ENCODE assay signal across 23 cellular contexts in the genomic region with DNA sequence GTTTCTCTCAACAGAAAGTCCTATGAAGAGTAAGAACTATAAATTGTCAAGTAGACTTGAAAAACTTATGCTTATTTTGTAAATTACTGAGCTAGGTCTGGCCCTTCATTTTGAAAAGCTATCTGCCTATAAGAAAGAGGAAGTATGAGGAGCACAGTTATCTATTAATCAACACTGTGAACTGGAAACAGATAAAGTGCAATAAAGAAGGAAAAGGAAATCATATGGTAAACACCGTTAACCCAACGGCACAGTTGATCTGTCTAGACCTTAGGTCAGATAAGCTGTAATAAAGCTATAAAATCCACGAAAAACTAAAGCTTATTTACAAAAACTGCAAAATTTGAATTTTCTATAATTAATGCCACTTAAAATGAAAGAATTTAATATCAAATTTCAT.
A peak's percentile ranks its signal among the peaks of the same experiment; 100 is the strongest.
DNase-seq lines count a peak whose midpoint lies in the region; ATAC-seq and TF ChIP-seq lines count a peak whose summit lies in the region.
"Had no signal": no experiment of that assay in that cellular context is flagged by ENCODE, and none has a peak within 500 bp of the region (broad histone marks: within the 10 kb centered on the region; RNA-seq: fewer than 3 reads in every experiment).

No MANE protein-coding gene starts in this region.

- H3K4me1 ChIP-seq in left lung (no peaks in the 10 kb centered on the region), A673 (ENCODE audit: insufficient read depth, low read length, poor library complexity, severe bottlenecking) (no peaks in the 10 kb centered on the region)

- TF ChIP-seq CTCF in left lung (IDR thresholded peaks at IDR 0.05), result no peak
- TF ChIP-seq CTCF in A673 (conservative IDR thresholded peaks at IDR 0.05; ENCODE audit: low read depth, low read length), result no peak

- H3K4me3 ChIP-seq in left lung (no peak overlapping the region), A673 (ENCODE audit: low read depth, low read length, poor library complexity, severe bottlenecking) (no peak overlapping the region)
- H3K4me3 ChIP-seq: GM23248, right atrium auricular region, upper lobe of right lung had no signal

- ATAC-seq in HG02678 (IDR thresholded peaks at IDR 0.05; ENCODE audit: unreplicated experiment) (peak; percentile 35), left colon (peak; percentile 90), left lung (no peak), GM19455 (IDR thresholded peaks at IDR 0.05; ENCODE audit: unreplicated experiment) (no peak)
- ATAC-seq: naive thymus-derived CD8-positive, alpha-beta T cell; PC-3; upper lobe of right lung had no signal

- H3K27me3 ChIP-seq in left lung, result no peaks in the 10 kb centered on the region
- no peaks in the 10 kb centered on the region for H3K27me3 ChIP-seq in A673 (replicated peaks; ENCODE audit: insufficient read depth, low read depth, low read length, poor library complexity)
- H3K27me3 ChIP-seq: right atrium auricular region, upper lobe of right lung had no signal

- H3K9me3 ChIP-seq in left lung, result no peaks in the 10 kb centered on the region
- H3K9me3 ChIP-seq in A673 (ENCODE audit: low read depth, low read length, poor library complexity, severe bottlenecking), result no peaks in the 10 kb centered on the region
- H3K9me3 ChIP-seq: upper lobe of right lung had no signal

- H3K36me3 ChIP-seq in left lung, result no peaks in the 10 kb centered on the region
- H3K36me3 ChIP-seq in A673 (ENCODE audit: insufficient read depth, low read length, poor library complexity, severe bottlenecking), result no peaks in the 10 kb centered on the region
- H3K36me3 ChIP-seq: right atrium auricular region, upper lobe of right lung had no signal

- peak; percentile 5 for DNase-seq in CD1c-positive myeloid dendritic cell (ENCODE audit: extremely low spot score)
- DNase-seq in OCI-M2 (lab: John Stamatoyannopoulos, UW; ENCODE audit: unreplicated experiment), result peak; percentile 10
- DNase-seq in left colon, result no peak
- DNase-seq in left lung, result no peak
- DNase-seq in stimulated activated naive CD4-positive, alpha-beta T cell treated with Interleukin-2 at 50 U/mL for 16 hours (lab: John Stamatoyannopoulos, UW), result no peak
- DNase-seq in A673 (ENCODE audit: low spot score), result no peak
- DNase-seq: activated CD4-positive, alpha-beta T cell treated with anti-CD3 and anti-CD28 coated beads for 4 hours; activated naive CD4-positive, alpha-beta T cell treated with Interleukin-2 at 50 U/mL for 16 hours; activated T-cell treated with anti-CD3 and anti-CD28 coated beads, Interleukin-2, amount 50 U/mL, for 48 hours; cortex of kidney; endodermal cell; GM23248; mesendoderm; naive thymus-derived CD8-positive, alpha-beta T cell; NCI-H1694 treated with DMSO at 0.1 percent for 48 hours; PC-3; Right ventricle myocardium superior; stimulated activated CD8-positive, alpha-beta memory T cell treated with anti-CD3 and anti-CD28 coated beads, Interleukin-4, amount 100 ng/mL, for 48 hours; upper lobe of right lung had no signal

- POLR2A ChIA-PET in A673 (lab: Charles Lee; ENCODE audit: low non-redundant PET), result no interaction called here

- intact Hi-C loops in left colon (cut with DNase I, micrococcal nuclease) (no loop called here), left lung (cut with DNase I) (no loop called here), A673 (cut with micrococcal nuclease; ENCODE audit: unreplicated experiment) (no loop called here)

- H3K27ac ChIP-seq in left lung, result no peak overlapping the region
- no peak overlapping the region for H3K27ac ChIP-seq in A673 (ENCODE audit: low read depth, low read length, poor library complexity, severe bottlenecking)
- H3K27ac ChIP-seq: C4-2B, GM23248, right atrium auricular region, upper lobe of right lung had no signal

- no TSS peak for BruUV-seq in A673 (replicated peaks; lab: Mats Ljungman, UMichigan)

- CTCF ChIA-PET in A673 (lab: Charles Lee), result no interaction called here

Comparison
In these comparisons a context has a peak if more than half of its experiments do, and no peak if none do; other contexts are left out.
1. DNase-seq: peak in CD1c-positive myeloid dendritic cell (single experiment) and OCI-M2 (single experiment); none in left colon (0 of 2), left lung (0 of 2), stimulated activated naive CD4-positive, alpha-beta T cell treated with Interleukin-2 at 50 U/mL for 16 hours (single experiment) and A673 (single experiment).
2. ATAC-seq: peak in HG02678 (single experiment) and left colon (single experiment); none in left lung (single experiment) and GM19455 (single experiment).